7 cellular contexts compared by ENCODE assay signal in the genomic region with DNA sequence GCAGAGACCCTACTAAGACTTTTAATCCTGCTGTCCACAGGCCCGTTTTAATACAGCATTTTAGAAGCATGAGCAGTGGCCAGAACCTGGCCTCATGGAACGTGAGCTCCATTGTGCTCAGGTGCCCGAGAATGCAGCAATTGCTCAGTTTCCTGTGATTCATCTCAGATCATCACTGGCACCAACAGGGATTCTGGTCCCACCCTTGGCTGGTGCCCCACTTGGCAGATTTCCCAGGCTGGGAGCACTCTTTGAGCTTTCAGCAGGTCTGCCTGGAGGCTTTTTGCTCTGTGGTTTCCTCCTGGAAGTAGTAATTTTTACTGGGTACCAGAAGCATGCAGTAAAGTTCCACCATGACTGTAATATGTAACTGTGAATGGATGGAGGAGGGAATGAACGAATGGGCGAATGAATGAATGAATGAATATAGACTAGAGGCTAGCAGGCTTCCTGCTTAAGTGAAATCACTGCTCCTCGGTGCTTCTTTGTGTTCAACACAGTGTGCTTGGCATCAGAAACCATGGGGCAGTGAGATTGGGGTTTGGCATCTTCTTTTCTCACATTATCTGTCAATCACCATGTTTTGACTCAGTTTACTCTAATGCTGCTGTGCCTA.
DNase-seq lines count a peak whose midpoint lies in the region; ATAC-seq and TF ChIP-seq lines count a peak whose summit lies in the region.

No MANE protein-coding gene starts in this region.

- H3K36me3 ChIP-seq in ovary: no peaks in the 10 kb centered on the region

- H3K4me3 ChIP-seq in ovary: no peak overlapping the region

- DNase-seq in H4 (ENCODE audit: low spot score) (peak; percentile 93), NCI-H69 (lab: John Stamatoyannopoulos, UW) (peak; percentile 80), epithelial cell of prostate (ENCODE audit: low read depth, low spot score) (peak; percentile 96), ovary (peak; percentile 43 to 76 (median 63)), islet precursor cell (no peak), iPS-NIHi7 (ENCODE audit: extremely low spot score) (no peak)

- H3K27me3 ChIP-seq in ovary: no peaks in the 10 kb centered on the region

- intact Hi-C loops in ovary (cut with DNase I): no loop called here

- no peak for TF ChIP-seq CTCF in ovary (IDR thresholded peaks at IDR 0.05)

- no peak for TF ChIP-seq POLR2A in ovary (IDR thresholded peaks at IDR 0.05)

- WGBS in ovary, 3 donors: 55 to 72% (median 69%) methylated on average over 6 of the region's 6 CpGs

- H3K27ac ChIP-seq in epithelial cell of prostate (peak overlapping the region; percentile 89), ovary (no peak overlapping the region)

- H3K9me3 ChIP-seq in ovary: no peaks in the 10 kb centered on the region

- peaks cover 14% of the 10 kb centered on the region for H3K4me1 ChIP-seq in ovary (ENCODE audit: insufficient read depth)

- TF ChIP-seq EP300 in ovary (IDR thresholded peaks at IDR 0.05): no peak

- ATAC-seq in GM21619 (IDR thresholded peaks at IDR 0.05; ENCODE audit: unreplicated experiment): no peak

Comparison
In these comparisons a context has a peak if more than half of its experiments do, and no peak if none do; other contexts are left out.
1. DNase-seq: peak in H4 (single experiment), NCI-H69 (single experiment), epithelial cell of prostate (single experiment) and ovary (5 of 5); none in islet precursor cell (single experiment) and iPS-NIHi7 (single experiment).